In the genomic region with DNA sequence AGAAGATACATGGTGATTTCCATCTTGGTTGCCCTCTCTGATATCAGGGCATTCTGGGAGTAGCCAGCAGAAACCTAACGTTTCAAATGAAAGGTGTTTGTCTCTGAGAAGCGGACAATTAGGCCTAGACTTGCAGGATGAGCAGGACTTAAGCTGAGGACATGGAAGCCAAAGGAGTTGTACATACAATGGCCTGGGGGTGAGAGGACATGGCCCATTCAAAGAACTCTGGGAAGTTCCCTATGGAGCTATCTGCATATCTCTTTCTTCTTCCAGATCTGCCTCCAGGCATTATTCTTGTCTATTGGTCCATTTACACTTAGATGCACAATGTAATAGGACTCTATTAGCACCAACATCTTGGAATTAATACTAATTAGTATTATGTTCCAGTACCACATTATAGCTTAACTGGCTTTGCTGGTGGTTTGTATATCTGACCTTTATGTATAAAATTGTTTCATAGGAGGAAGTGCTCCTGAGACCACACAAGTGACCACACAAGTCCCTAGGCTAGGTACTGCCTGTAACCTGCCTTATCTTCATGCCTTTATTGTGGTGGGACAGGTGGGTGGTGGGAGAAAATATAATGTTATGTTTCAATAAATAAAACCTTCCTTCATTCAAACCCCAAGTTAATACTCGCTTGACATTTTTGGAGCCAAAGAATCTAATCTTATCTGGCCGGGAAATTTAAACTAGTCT, we compare ENCODE assay signal across 26 cellular contexts. TPM values are rescaled to one million over a fixed set of nuclear protein-coding genes. Genes with fewer than 3 reads are reported as not detected.
DNase-seq lines count a peak whose midpoint lies in the region; ATAC-seq and TF ChIP-seq lines count a peak whose summit lies in the region.
"Had no signal": no experiment of that assay in that cellular context is flagged by ENCODE, and none has a peak within 500 bp of the region (broad histone marks: within the 10 kb centered on the region; RNA-seq: fewer than 3 reads in every experiment).

No MANE protein-coding gene starts in this region.

- H3K79me1 ChIP-seq in trophoblast cell (ENCODE audit: low read length): no peaks in the 10 kb centered on the region

- WGBS in mammary epithelial cell (ENCODE audit: low coverage, missing lambda C conversion rate): 38% methylated on average over 4 of the region's 4 CpGs
- WGBS in SK-N-SH (ENCODE audit: low lambda C conversion rate): 80% methylated on average over 4 of the region's 4 CpGs
- WGBS in trophoblast cell (ENCODE audit: extremely low coverage, insufficient coverage, insufficient read length): no CpG with 5 or more reads among the region's 4 CpGs
- WGBS in thyroid gland, 2 donors: 86 to 87% methylated on average over 4 of the region's 4 CpGs

- H3F3A ChIP-seq in SK-N-SH (replicated peaks; ENCODE audit: insufficient read depth): no peaks in the 10 kb centered on the region

- H3K36me3 Mint-ChIP-seq in MCF 10A (ENCODE audit: insufficient read depth, unreplicated experiment) (no peaks in the 10 kb centered on the region), osteocyte (ENCODE audit: unreplicated experiment) (no peaks in the 10 kb centered on the region)
- peaks cover 59% of the 10 kb centered on the region for H3K36me3 Mint-ChIP-seq in dendritic cell treated with granulocyte-macrophage colony-stimulating factor and Interleukin-4, amounts not matched to agents 40 ng/mL and 50 ng/mL, for 4 days (ENCODE audit: low read depth)

- ATAC-seq in GM19328 (IDR thresholded peaks at IDR 0.05; ENCODE audit: unreplicated experiment): no peak
- ATAC-seq: HepG2, K562, PC-3, SK-N-SH treated with all-trans-retinoic acid at 6 μM for 48 hours had no signal

- in situ Hi-C loops in mammary epithelial cell (cut with MboI; ENCODE audit: low sequenced_read_pairs in 2 of 2): loop anchor here in 1 of 2 donors (25.0 kb wide), 1 partner anchor 363 kb away; no protein-coding TSS in a partner anchor

- H3K27me3 Mint-ChIP-seq in MCF 10A (ENCODE audit: insufficient read depth, unreplicated experiment) (no peaks in the 10 kb centered on the region), osteocyte (ENCODE audit: unreplicated experiment) (no peaks in the 10 kb centered on the region)
- H3K27me3 Mint-ChIP-seq in dendritic cell treated with granulocyte-macrophage colony-stimulating factor and Interleukin-4, amounts not matched to agents 40 ng/mL and 50 ng/mL, for 4 days: no peaks in the 10 kb centered on the region
- H3K27me3 Mint-ChIP-seq: CD4-positive, alpha-beta T cell had no signal

- TF ChIP-seq EP300 in SK-N-SH (IDR thresholded peaks at IDR 0.05; ENCODE audit: borderline replicate concordance in 1 of 2, low read depth in 1 of 2, low read length in 1 of 2): no peak

- H4K20me1 ChIP-seq in mammary epithelial cell (ENCODE audit: insufficient read depth, low read length): no peaks in the 10 kb centered on the region
- no peaks in the 10 kb centered on the region for H4K20me1 ChIP-seq in SK-N-SH (ENCODE audit: insufficient read depth)
- H4K20me1 ChIP-seq: BLaER1 had no signal

- no peaks in the 10 kb centered on the region for H3K4me1 ChIP-seq in mammary epithelial cell (ENCODE audit: insufficient read depth, low read length)
- peaks cover 0 to 35% of the 10 kb centered on the region in 2 experiments; a peak in 2 of 4 replicates for H3K4me1 ChIP-seq in SK-N-SH (ENCODE audit: control insufficient read depth in 1 of 2, insufficient read depth in 2 of 2, low read depth in 1 of 2, low read length in 1 of 2)
- H3K4me1 ChIP-seq in trophoblast cell (ENCODE audit: control insufficient read depth in 1 of 2, insufficient read depth in 2 of 2, low read length in 2 of 2): no peaks in the 10 kb centered on the region
- no peaks in the 10 kb centered on the region for H3K4me1 ChIP-seq in thyroid gland

- H2BK12ac ChIP-seq in trophoblast cell (ENCODE audit: low read length): no peak overlapping the region

- H3K23ac ChIP-seq in trophoblast cell (ENCODE audit: low read length): no peak overlapping the region

- H3K27me3 ChIP-seq in mammary epithelial cell (ENCODE audit: insufficient read depth, low read length) (no peaks in the 10 kb centered on the region), SK-N-SH (ENCODE audit: insufficient read depth) (no peaks in the 10 kb centered on the region), trophoblast cell (ENCODE audit: insufficient read depth, low read length) (no peaks in the 10 kb centered on the region), thyroid gland (no peaks in the 10 kb centered on the region)
- H3K27me3 ChIP-seq: BLaER1 had no signal

- DNase-seq in MCF 10A (ENCODE audit: unreplicated experiment) (no peak), mammary epithelial cell (no peak), osteocyte (ENCODE audit: extremely low spot score, unreplicated experiment) (no peak), SK-N-SH (no peak), trophoblast cell (no peak), thyroid gland (no peak)
- DNase-seq: CD4-positive, alpha-beta T cell; DMS53; GDM1; Kasumi-1; MV-4-11; NCI-H1436 treated with DMSO at 0.1 percent for 48 hours; NCI-H2029; NCI-H524 treated with DMSO at 0.1 percent for 48 hours; NCI-H774 had no signal

- H3K79me2 ChIP-seq in mammary epithelial cell (ENCODE audit: insufficient read depth, low read length) (peaks cover 12% of the 10 kb centered on the region), SK-N-SH (ENCODE audit: insufficient read depth) (no peaks in the 10 kb centered on the region), trophoblast cell (ENCODE audit: control insufficient read depth, insufficient read depth, low read length, poor library complexity) (no peaks in the 10 kb centered on the region)

- dilution Hi-C loops in mammary epithelial cell (cut with HindIII; ENCODE audit: low sequenced_read_pairs): no loop called here

- TF ChIP-seq POLR2A in thyroid gland (IDR thresholded peaks at IDR 0.05): no peak

- TF ChIP-seq CTCF in MCF 10A (IDR thresholded peaks at IDR 0.05; ENCODE audit: unreplicated experiment) (no peak), mammary epithelial cell (conservative IDR thresholded peaks at IDR 0.05 in 1 of 2, IDR thresholded peaks at IDR 0.05 in 1 of 2; ENCODE audit: extremely low read depth in 1 of 2, insufficient read depth in 1 of 2, low read depth in 1 of 2, low read length in 2 of 2) (no peak), osteocyte (IDR thresholded peaks at IDR 0.05) (no peak), SK-N-SH (IDR thresholded peaks at IDR 0.05) (no peak), thyroid gland (IDR thresholded peaks at IDR 0.05) (no peak)

- no peak overlapping the region for H2AK5ac ChIP-seq in trophoblast cell (ENCODE audit: low read length)

- no peaks in the 10 kb centered on the region for H3K9me3 Mint-ChIP-seq in MCF 10A (ENCODE audit: unreplicated experiment)
- no peaks in the 10 kb centered on the region for H3K9me3 Mint-ChIP-seq in dendritic cell treated with granulocyte-macrophage colony-stimulating factor and Interleukin-4, amounts not matched to agents 40 ng/mL and 50 ng/mL, for 4 days
- no peaks in the 10 kb centered on the region for H3K9me3 Mint-ChIP-seq in osteocyte (ENCODE audit: unreplicated experiment)
- H3K9me3 Mint-ChIP-seq: CD4-positive, alpha-beta T cell had no signal

- H4K91ac ChIP-seq in trophoblast cell (ENCODE audit: low read depth, low read length): no peak overlapping the region

- H2BK120ac ChIP-seq in trophoblast cell (ENCODE audit: insufficient read depth, low read length, poor library complexity): no peak overlapping the region

- H3K4me3 Mint-ChIP-seq in MCF 10A (ENCODE audit: unreplicated experiment) (no peak overlapping the region), osteocyte (ENCODE audit: unreplicated experiment) (no peak overlapping the region)
- no peak overlapping the region for H3K4me3 Mint-ChIP-seq in dendritic cell treated with granulocyte-macrophage colony-stimulating factor and Interleukin-4, amounts not matched to agents 40 ng/mL and 50 ng/mL, for 4 days
- H3K4me3 Mint-ChIP-seq: CD4-positive, alpha-beta T cell had no signal

- intact Hi-C loops in MCF 10A (cut with micrococcal nuclease) (no loop called here), mammary epithelial cell (cut with micrococcal nuclease) (no loop called here), thyroid gland (cut with DNase I) (no loop called here)
- intact Hi-C loops in dendritic cell treated with granulocyte-macrophage colony-stimulating factor and Interleukin-4, amounts not matched to agents 40 ng/mL and 50 ng/mL, for 4 days (cut with micrococcal nuclease): loop anchor here (1.0 kb wide), 1 partner anchor 11 kb away; no protein-coding TSS in a partner anchor

- H3K14ac ChIP-seq in trophoblast cell (ENCODE audit: low read length): no peak overlapping the region

- H3K36me3 ChIP-seq in mammary epithelial cell (ENCODE audit: insufficient read depth, low read length) (no peaks in the 10 kb centered on the region), SK-N-SH (replicated peaks in 1 of 2; ENCODE audit: control insufficient read depth in 1 of 2, insufficient read depth in 2 of 2, low read length in 1 of 2) (no peaks in the 10 kb centered on the region), trophoblast cell (ENCODE audit: control insufficient read depth in 1 of 2, insufficient read depth in 2 of 2, low read length in 2 of 2) (peaks cover 1 to 3% of the 10 kb centered on the region in 2 experiments), thyroid gland (no peaks in the 10 kb centered on the region)
- H3K36me3 ChIP-seq: BLaER1 had no signal

- no peak overlapping the region for H3K9ac ChIP-seq in mammary epithelial cell (ENCODE audit: insufficient read depth, low read length)
- H3K9ac ChIP-seq in SK-N-SH: no peak overlapping the region
- no peak overlapping the region for H3K9ac ChIP-seq in trophoblast cell (ENCODE audit: low read length)
- H3K9ac ChIP-seq: BLaER1 had no signal

- H3K27ac ChIP-seq in mammary epithelial cell (ENCODE audit: insufficient read depth, low read depth, low read length) (no peak overlapping the region), SK-N-SH (ENCODE audit: low read depth in 2 of 2, low read length in 1 of 2) (peak overlapping the region in 1 of 2 experiments; percentile 31; a peak in 1 of 4 replicates), trophoblast cell (ENCODE audit: low read depth, low read length) (no peak overlapping the region), thyroid gland (no peak overlapping the region)
- H3K27ac ChIP-seq: BLaER1 had no signal

- CTCF ChIA-PET in MCF 10A (lab: Yijun Ruan, JAX): interaction anchor here (0.6 to 1.4 kb wide), 3 partner anchors 10 to 180 kb away, joined by 3 to 4 read pairs (median 4); a partner anchor contains a TSS
- CTCF ChIA-PET in mammary epithelial cell (lab: Charles Lee; ENCODE audit: low non-redundant PET): interaction anchor here (0.6 kb wide), 1 partner anchor 698 kb away, joined by 3 read pairs; no protein-coding TSS in a partner anchor
- CTCF ChIA-PET in SK-N-SH (lab: Yijun Ruan, JAX): no interaction called here

- H3K9me3 ChIP-seq in mammary epithelial cell (replicated peaks; ENCODE audit: insufficient read depth, low read length): no peaks in the 10 kb centered on the region
- H3K9me3 ChIP-seq in SK-N-SH: no peaks in the 10 kb centered on the region
- no peaks in the 10 kb centered on the region for H3K9me3 ChIP-seq in trophoblast cell (ENCODE audit: insufficient read depth, low read depth, low read length)
- no peaks in the 10 kb centered on the region for H3K9me3 ChIP-seq in thyroid gland

- H2AFZ ChIP-seq in mammary epithelial cell (ENCODE audit: low read depth, low read length) (no peak overlapping the region), SK-N-SH (ENCODE audit: low read depth) (no peak overlapping the region), trophoblast cell (ENCODE audit: insufficient read depth, low read length, poor library complexity) (no peak overlapping the region)

- H3K18ac ChIP-seq in trophoblast cell (ENCODE audit: low read length): no peak overlapping the region

- no peak overlapping the region for H4K12ac ChIP-seq in trophoblast cell (ENCODE audit: low read depth, low read length)

- peak overlapping the region; percentile 39 for H3K27ac Mint-ChIP-seq in MCF 10A (ENCODE audit: low read depth, unreplicated experiment)
- H3K27ac Mint-ChIP-seq in dendritic cell treated with granulocyte-macrophage colony-stimulating factor and Interleukin-4, amounts not matched to agents 40 ng/mL and 50 ng/mL, for 4 days: peak overlapping the region; percentile 77
- peak overlapping the region; percentile 9 for H3K27ac Mint-ChIP-seq in osteocyte (ENCODE audit: unreplicated experiment)
- H3K27ac Mint-ChIP-seq: CD4-positive, alpha-beta T cell had no signal

- no peak overlapping the region for H3K4ac ChIP-seq in trophoblast cell (ENCODE audit: low read depth, low read length)

- no TSS peak for BruUV-seq in MCF 10A (replicated peaks; lab: Mats Ljungman, UMichigan)
- no TSS peak for BruUV-seq in mammary epithelial cell (replicated peaks; lab: Mats Ljungman, UMichigan)

- no peak overlapping the region for H3K4me3 ChIP-seq in mammary epithelial cell (replicated peaks in 1 of 3; ENCODE audit: insufficient read depth in 1 of 3, low read depth in 2 of 3, low read length in 3 of 3)
- H3K4me3 ChIP-seq in SK-N-SH (ENCODE audit: low read depth in 2 of 2, low read length in 1 of 2): no peak overlapping the region
- H3K4me3 ChIP-seq in trophoblast cell (ENCODE audit: low read depth, low read length): no peak overlapping the region
- H3K4me3 ChIP-seq in thyroid gland (replicated peaks in 1 of 3): no peak overlapping the region
- H3K4me3 ChIP-seq: BLaER1, K562 had no signal

- H3K4me2 ChIP-seq in mammary epithelial cell (ENCODE audit: insufficient read depth, low read depth, low read length): no peak overlapping the region
- H3K4me2 ChIP-seq in SK-N-SH: no peak overlapping the region
- H3K4me2 ChIP-seq in trophoblast cell (ENCODE audit: low read length): no peak overlapping the region
- H3K4me2 ChIP-seq: BLaER1 had no signal

- H3K9me2 ChIP-seq in SK-N-SH: no peaks in the 10 kb centered on the region

- TF ChIP-seq RAD21 in SK-N-SH (IDR thresholded peaks at IDR 0.05; ENCODE audit: low read length): no peak

- H3K4me1 Mint-ChIP-seq in MCF 10A (ENCODE audit: insufficient read depth, unreplicated experiment): peaks cover 10% of the 10 kb centered on the region
- H3K4me1 Mint-ChIP-seq in dendritic cell treated with granulocyte-macrophage colony-stimulating factor and Interleukin-4, amounts not matched to agents 40 ng/mL and 50 ng/mL, for 4 days (ENCODE audit: low read depth): peaks cover 81% of the 10 kb centered on the region
- peaks cover 28% of the 10 kb centered on the region for H3K4me1 Mint-ChIP-seq in osteocyte (ENCODE audit: unreplicated experiment)

- POLR2A ChIA-PET in MCF 10A (lab: Yijun Ruan, JAX): no interaction called here
- POLR2A ChIA-PET in SK-N-SH (lab: Yijun Ruan, JAX): no interaction called here

- no peak overlapping the region for H4K8ac ChIP-seq in trophoblast cell (ENCODE audit: low read depth, low read length)

- H2BK5ac ChIP-seq in trophoblast cell (ENCODE audit: low read depth, low read length, poor library complexity): no peak overlapping the region

RNA-seq across cellular contexts. Expression of a gene that starts 52.0 kb away (rescaled TPM):
- total RNA-seq in MCF 10A (2022) (not detected in 2 replicates), mammary epithelial cell (not detected), osteocyte (not detected in 2 replicates), thyroid gland (under 1 TPM in 1 of 4 donors, not detected in 3; 0.45 TPM)
- polyA plus RNA-seq in mammary epithelial cell (not detected), SK-N-SH (2012; rRNA removed) (not detected in 2 replicates)
- not detected for polyA minus RNA-seq in mammary epithelial cell
- not detected in 2 replicates for polyA plus RNA-seq in SK-N-SH (2012; cell fraction: cytosol; rRNA removed)
- not detected in 2 replicates for polyA plus RNA-seq in SK-N-SH (2012; cell fraction: nucleus; rRNA removed)
- 0.30 and 0.43 TPM in 2 replicates for polyA plus RNA-seq in trophoblast cell (2013)
- total RNA-seq: A172; CD4-positive, alpha-beta T cell; HepG2; HT1080; M059J; PC-3 had no signal
- polyA plus RNA-seq: AG04450, HepG2 had no signal

Comparison
In these comparisons a context has a peak if more than half of its experiments do, and no peak if none do; other contexts are left out.
1. H3K27ac Mint-ChIP-seq: peak in every context shown above with its lines; median percentile 77 in dendritic cell treated with granulocyte-macrophage colony-stimulating factor and Interleukin-4, amounts not matched to agents 40 ng/mL and 50 ng/mL, for 4 days; 39 in MCF 10A; 9 in osteocyte.